In genomic region chr19:4327252-4327876, GRCh38 we compare ENCODE assay signal across 1 cellular context.
TF ChIP-seq lines count a peak whose summit lies in the region.

No MANE protein-coding gene starts in this region.

TF ChIP-seq in K562, 482 proteins besides CTCF, POLR2A, EP300 and RAD21 (continued from another document and continues in another):
- TF ChIP-seq, protein P1, sequence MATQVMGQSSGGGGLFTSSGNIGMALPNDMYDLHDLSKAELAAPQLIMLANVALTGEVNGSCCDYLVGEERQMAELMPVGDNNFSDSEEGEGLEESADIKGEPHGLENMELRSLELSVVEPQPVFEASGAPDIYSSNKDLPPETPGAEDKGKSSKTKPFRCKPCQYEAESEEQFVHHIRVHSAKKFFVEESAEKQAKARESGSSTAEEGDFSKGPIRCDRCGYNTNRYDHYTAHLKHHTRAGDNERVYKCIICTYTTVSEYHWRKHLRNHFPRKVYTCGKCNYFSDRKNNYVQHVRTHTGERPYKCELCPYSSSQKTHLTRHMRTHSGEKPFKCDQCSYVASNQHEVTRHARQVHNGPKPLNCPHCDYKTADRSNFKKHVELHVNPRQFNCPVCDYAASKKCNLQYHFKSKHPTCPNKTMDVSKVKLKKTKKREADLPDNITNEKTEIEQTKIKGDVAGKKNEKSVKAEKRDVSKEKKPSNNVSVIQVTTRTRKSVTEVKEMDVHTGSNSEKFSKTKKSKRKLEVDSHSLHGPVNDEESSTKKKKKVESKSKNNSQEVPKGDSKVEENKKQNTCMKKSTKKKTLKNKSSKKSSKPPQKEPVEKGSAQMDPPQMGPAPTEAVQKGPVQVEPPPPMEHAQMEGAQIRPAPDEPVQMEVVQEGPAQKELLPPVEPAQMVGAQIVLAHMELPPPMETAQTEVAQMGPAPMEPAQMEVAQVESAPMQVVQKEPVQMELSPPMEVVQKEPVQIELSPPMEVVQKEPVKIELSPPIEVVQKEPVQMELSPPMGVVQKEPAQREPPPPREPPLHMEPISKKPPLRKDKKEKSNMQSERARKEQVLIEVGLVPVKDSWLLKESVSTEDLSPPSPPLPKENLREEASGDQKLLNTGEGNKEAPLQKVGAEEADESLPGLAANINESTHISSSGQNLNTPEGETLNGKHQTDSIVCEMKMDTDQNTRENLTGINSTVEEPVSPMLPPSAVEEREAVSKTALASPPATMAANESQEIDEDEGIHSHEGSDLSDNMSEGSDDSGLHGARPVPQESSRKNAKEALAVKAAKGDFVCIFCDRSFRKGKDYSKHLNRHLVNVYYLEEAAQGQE (CRISPR knock-in tag; IDR thresholded peaks at IDR 0.05; ENCODE audit: low read depth): no peak
- TF ChIP-seq MCM7 (IDR thresholded peaks at IDR 0.05): no peak
- no peak for TF ChIP-seq ZKSCAN8 (CRISPR knock-in tag; IDR thresholded peaks at IDR 0.05)
- no peak for TF ChIP-seq CHD1 (IDR thresholded peaks at IDR 0.05; ENCODE audit: low read length)
- peak; percentile 82 to 88 for TF ChIP-seq E2F6 (IDR thresholded peaks at IDR 0.05; ENCODE audit: borderline replicate concordance in 1 of 2, extremely low read depth in 1 of 2, insufficient read depth in 1 of 2, insufficient read length in 1 of 2, low read depth in 1 of 2, low read length in 1 of 2, poor library complexity in 1 of 2, severe bottlenecking in 1 of 2)
- TF ChIP-seq, protein P2, sequence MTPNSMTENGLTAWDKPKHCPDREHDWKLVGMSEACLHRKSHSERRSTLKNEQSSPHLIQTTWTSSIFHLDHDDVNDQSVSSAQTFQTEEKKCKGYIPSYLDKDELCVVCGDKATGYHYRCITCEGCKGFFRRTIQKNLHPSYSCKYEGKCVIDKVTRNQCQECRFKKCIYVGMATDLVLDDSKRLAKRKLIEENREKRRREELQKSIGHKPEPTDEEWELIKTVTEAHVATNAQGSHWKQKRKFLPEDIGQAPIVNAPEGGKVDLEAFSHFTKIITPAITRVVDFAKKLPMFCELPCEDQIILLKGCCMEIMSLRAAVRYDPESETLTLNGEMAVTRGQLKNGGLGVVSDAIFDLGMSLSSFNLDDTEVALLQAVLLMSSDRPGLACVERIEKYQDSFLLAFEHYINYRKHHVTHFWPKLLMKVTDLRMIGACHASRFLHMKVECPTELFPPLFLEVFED (CRISPR knock-in tag; conservative IDR thresholded peaks at IDR 0.05): no peak
- no peak; the same call in 1 of the 2 replicates for TF ChIP-seq ARID1B (IDR thresholded peaks at IDR 0.05)
- TF ChIP-seq EHMT2 (IDR thresholded peaks at IDR 0.05): no peak
- no peak for TF ChIP-seq SMC3 (conservative IDR thresholded peaks at IDR 0.05; ENCODE audit: insufficient read depth, low read depth, low read length)
- peak; percentile 91 for TF ChIP-seq MGA (IDR thresholded peaks at IDR 0.05)
- TF ChIP-seq, protein P3, sequence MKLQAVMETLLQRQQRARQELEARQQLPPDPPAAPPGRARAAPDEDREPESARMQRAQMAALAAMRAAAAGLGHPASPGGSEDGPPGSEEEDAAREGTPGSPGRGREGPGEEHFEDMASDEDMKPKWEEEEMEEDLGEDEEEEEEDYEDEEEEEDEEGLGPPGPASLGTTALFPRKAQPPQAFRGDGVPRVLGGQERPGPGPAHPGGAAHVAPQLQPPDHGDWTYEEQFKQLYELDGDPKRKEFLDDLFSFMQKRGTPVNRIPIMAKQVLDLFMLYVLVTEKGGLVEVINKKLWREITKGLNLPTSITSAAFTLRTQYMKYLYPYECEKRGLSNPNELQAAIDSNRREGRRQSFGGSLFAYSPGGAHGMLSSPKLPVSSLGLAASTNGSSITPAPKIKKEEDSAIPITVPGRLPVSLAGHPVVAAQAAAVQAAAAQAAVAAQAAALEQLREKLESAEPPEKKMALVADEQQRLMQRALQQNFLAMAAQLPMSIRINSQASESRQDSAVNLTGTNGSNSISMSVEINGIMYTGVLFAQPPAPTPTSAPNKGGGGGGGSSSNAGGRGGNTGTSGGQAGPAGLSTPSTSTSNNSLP (IDR thresholded peaks at IDR 0.05; ENCODE audit: borderline replicate concordance, low read depth, low read length): no peak
- no peak for TF ChIP-seq FOS (IDR thresholded peaks at IDR 0.05; ENCODE audit: extremely low read depth, insufficient read length)
- TF ChIP-seq TCFL5 (CRISPR knock-in tag; conservative IDR thresholded peaks at IDR 0.05): no peak
- TF ChIP-seq ZBTB12 (CRISPR knock-in tag; IDR thresholded peaks at IDR 0.05): no peak
- no peak for TF ChIP-seq RBM39 (optimal IDR thresholded peaks at IDR 0.05; ENCODE audit: low read depth, low read length)
- TF ChIP-seq CBX1 (IDR thresholded peaks at IDR 0.05; ENCODE audit: low read depth): no peak
- TF ChIP-seq, protein P4, sequence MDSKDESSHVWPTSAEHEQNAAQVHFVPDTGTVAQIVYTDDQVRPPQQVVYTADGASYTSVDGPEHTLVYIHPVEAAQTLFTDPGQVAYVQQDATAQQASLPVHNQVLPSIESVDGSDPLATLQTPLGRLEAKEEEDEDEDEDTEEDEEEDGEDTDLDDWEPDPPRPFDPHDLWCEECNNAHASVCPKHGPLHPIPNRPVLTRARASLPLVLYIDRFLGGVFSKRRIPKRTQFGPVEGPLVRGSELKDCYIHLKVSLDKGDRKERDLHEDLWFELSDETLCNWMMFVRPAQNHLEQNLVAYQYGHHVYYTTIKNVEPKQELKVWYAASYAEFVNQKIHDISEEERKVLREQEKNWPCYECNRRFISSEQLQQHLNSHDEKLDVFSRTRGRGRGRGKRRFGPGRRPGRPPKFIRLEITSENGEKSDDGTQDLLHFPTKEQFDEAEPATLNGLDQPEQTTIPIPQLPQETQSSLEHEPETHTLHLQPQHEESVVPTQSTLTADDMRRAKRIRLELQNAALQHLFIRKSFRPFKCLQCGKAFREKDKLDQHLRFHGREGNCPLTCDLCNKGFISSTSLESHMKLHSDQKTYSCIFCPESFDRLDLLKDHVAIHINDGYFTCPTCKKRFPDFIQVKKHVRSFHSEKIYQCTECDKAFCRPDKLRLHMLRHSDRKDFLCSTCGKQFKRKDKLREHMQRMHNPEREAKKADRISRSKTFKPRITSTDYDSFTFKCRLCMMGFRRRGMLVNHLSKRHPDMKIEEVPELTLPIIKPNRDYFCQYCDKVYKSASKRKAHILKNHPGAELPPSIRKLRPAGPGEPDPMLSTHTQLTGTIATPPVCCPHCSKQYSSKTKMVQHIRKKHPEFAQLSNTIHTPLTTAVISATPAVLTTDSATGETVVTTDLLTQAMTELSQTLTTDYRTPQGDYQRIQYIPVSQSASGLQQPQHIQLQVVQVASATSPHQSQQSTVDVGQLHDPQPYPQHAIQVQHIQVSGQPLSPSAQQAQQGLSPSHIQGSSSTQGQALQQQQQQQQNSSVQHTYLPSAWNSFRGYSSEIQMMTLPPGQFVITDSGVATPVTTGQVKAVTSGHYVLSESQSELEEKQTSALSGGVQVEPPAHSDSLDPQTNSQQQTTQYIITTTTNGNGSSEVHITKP (IDR thresholded peaks at IDR 0.05; ENCODE audit: partially characterized antibody): peak; percentile 92
- TF ChIP-seq SIN3B (IDR thresholded peaks at IDR 0.05; ENCODE audit: low read depth): no peak
- no peak for TF ChIP-seq GABPA (tag; conservative IDR thresholded peaks at IDR 0.05; ENCODE audit: low read depth)
- TF ChIP-seq ZNF830 (CRISPR knock-in tag; IDR thresholded peaks at IDR 0.05): no peak
- no peak for TF ChIP-seq NR2C2 (CRISPR knock-in tag; IDR thresholded peaks at IDR 0.05)
- no peak for TF ChIP-seq NR2C2 (tag; IDR thresholded peaks at IDR 0.05)
- TF ChIP-seq CBX2 (IDR thresholded peaks at IDR 0.05; ENCODE audit: insufficient read depth, low read length, poor library complexity, severe bottlenecking): no peak
- no peak for TF ChIP-seq E2F5 (CRISPR knock-in tag; IDR thresholded peaks at IDR 0.05)
- TF ChIP-seq ILF3 (IDR thresholded peaks at IDR 0.05; ENCODE audit: borderline replicate concordance): no peak
- no peak for TF ChIP-seq ZNF395 (CRISPR knock-in tag; IDR thresholded peaks at IDR 0.05)
